ENCODE assay signal across 8 cellular contexts in genomic region chr3:185283374-185283935, GRCh38. TPM values are rescaled to one million over a fixed set of nuclear protein-coding genes. Genes with fewer than 3 reads are reported as not detected.
DNase-seq lines count a peak whose midpoint lies in the region; ATAC-seq and TF ChIP-seq lines count a peak whose summit lies in the region.

No MANE protein-coding gene starts in this region.

- H3K4me3 Mint-ChIP-seq in endodermal cell (peak overlapping the region; percentile 86), osteocyte (ENCODE audit: unreplicated experiment) (peak overlapping the region; percentile 98)

- TSS peak; percentile 69 for BruUV-seq in OCI-LY7 (replicated peaks; lab: Mats Ljungman, UMichigan)

- WGBS in endodermal cell (ENCODE audit: insufficient coverage in 1 of 2, insufficient read length in 1 of 2), 2 experiments, result 61 to 73% methylated on average over 2 to 9 of the region's 9 CpGs

- H3K4me2 ChIP-seq in OCI-LY7 (ENCODE audit: low read length), result peak overlapping the region; percentile 65

- no peak for ATAC-seq in HG03039 (IDR thresholded peaks at IDR 0.05; ENCODE audit: unreplicated experiment)

- H3K9ac ChIP-seq in endodermal cell (ENCODE audit: extremely low read depth, low read length, poor library complexity, severe bottlenecking), result peak overlapping the region; percentile 32

- TF ChIP-seq CTCF in OCI-LY7 (conservative IDR thresholded peaks at IDR 0.05; ENCODE audit: low read length) (no peak), endodermal cell (conservative IDR thresholded peaks at IDR 0.05) (no peak), osteocyte (IDR thresholded peaks at IDR 0.05) (no peak)

- H3K27me3 ChIP-seq in endodermal cell (ENCODE audit: control insufficient read depth, insufficient read depth, low read length, poor library complexity, severe bottlenecking), result no peaks in the 10 kb centered on the region

- H3K9me2 ChIP-seq in OCI-LY7 (ENCODE audit: insufficient read depth, low read length), result no peaks in the 10 kb centered on the region

- DNase-seq in EL (peak; percentile 8), OCI-LY7 (ENCODE audit: low spot score) (no peak), endodermal cell (no peak), osteocyte (ENCODE audit: extremely low spot score, unreplicated experiment) (no peak), epidermal melanocyte (ENCODE audit: insufficient read length, low spot score) (no peak), NCI-H526 treated with DMSO at 0.1 percent for 48 hours (lab: John Stamatoyannopoulos, UW) (no peak), DMS153 treated with DMSO at 0.1 percent for 48 hours (lab: John Stamatoyannopoulos, UW; ENCODE audit: unreplicated experiment) (no peak)

- H3K4me1 ChIP-seq in OCI-LY7 (ENCODE audit: insufficient read depth, low read length, poor library complexity, severe bottlenecking), result peaks cover 9% of the 10 kb centered on the region
- no peaks in the 10 kb centered on the region for H3K4me1 ChIP-seq in endodermal cell (ENCODE audit: control insufficient read depth, insufficient read depth, low read length)

- H3K36me3 Mint-ChIP-seq in endodermal cell (ENCODE audit: low read depth) (peaks cover 5% of the 10 kb centered on the region), osteocyte (ENCODE audit: unreplicated experiment) (peaks cover 4% of the 10 kb centered on the region)

- H3K27me3 Mint-ChIP-seq in endodermal cell (ENCODE audit: insufficient read depth) (peaks cover 21% of the 10 kb centered on the region), osteocyte (ENCODE audit: unreplicated experiment) (peaks cover 6% of the 10 kb centered on the region)

- H3K27ac Mint-ChIP-seq in endodermal cell, result peak overlapping the region; percentile 96
- H3K27ac Mint-ChIP-seq in osteocyte (ENCODE audit: unreplicated experiment), result peak overlapping the region; percentile 94

- H3K27ac ChIP-seq in OCI-LY7 (ENCODE audit: low read depth, low read length, poor library complexity, severe bottlenecking) (no peak overlapping the region), endodermal cell (ENCODE audit: low read depth, low read length) (no peak overlapping the region)

- H3K9me3 ChIP-seq in OCI-LY7 (ENCODE audit: low read length) (no peaks in the 10 kb centered on the region), endodermal cell (ENCODE audit: control insufficient read depth, low read length) (no peaks in the 10 kb centered on the region)

- H4K20me1 ChIP-seq in OCI-LY7 (ENCODE audit: insufficient read depth, low read length), result no peaks in the 10 kb centered on the region

- peak overlapping the region; percentile 94; the same call in 1 of the 2 replicates for H2AFZ ChIP-seq in OCI-LY7 (ENCODE audit: low read length)

- H3K4me3 ChIP-seq in OCI-LY7 (ENCODE audit: low read depth, low read length, poor library complexity, severe bottlenecking) (peak overlapping the region; percentile 73), endodermal cell (ENCODE audit: low read length) (peak overlapping the region; percentile 93)

- no peaks in the 10 kb centered on the region for H3K4me1 Mint-ChIP-seq in endodermal cell
- peaks cover 17% of the 10 kb centered on the region for H3K4me1 Mint-ChIP-seq in osteocyte (ENCODE audit: unreplicated experiment)

- no peaks in the 10 kb centered on the region for H3K36me3 ChIP-seq in OCI-LY7 (ENCODE audit: insufficient read depth, low read length)
- H3K36me3 ChIP-seq in endodermal cell (ENCODE audit: control insufficient read depth, insufficient read depth, low read length), result peaks cover 9% of the 10 kb centered on the region

- H3K9me3 Mint-ChIP-seq in endodermal cell (peaks cover 3% of the 10 kb centered on the region), osteocyte (ENCODE audit: unreplicated experiment) (peaks cover 4% of the 10 kb centered on the region)

- POLR2A ChIA-PET in OCI-LY7 (lab: Charles Lee), result no interaction called here

- CTCF ChIA-PET in OCI-LY7 (lab: Charles Lee; ENCODE audit: unreplicated experiment), result no interaction called here

- intact Hi-C loops in OCI-LY7 (cut with micrococcal nuclease; ENCODE audit: unreplicated experiment), result no loop called here

- H3K79me2 ChIP-seq in OCI-LY7 (ENCODE audit: insufficient read depth, low read depth, low read length), result peaks cover 6% of the 10 kb centered on the region; the same call in 1 of the 2 replicates

RNA-seq across cellular contexts. Expression of gene EHHADH, which starts 29.6 kb away (rescaled TPM):
- total RNA-seq in OCI-LY7 (2014; rRNA removed; shearing (Covaris generic)), result 0.15 TPM in 1 of 2 replicates, not detected in the other
- total RNA-seq in OCI-LY7 (2022), result 1.1 and 1.3 TPM in 2 replicates
- total RNA-seq in endodermal cell, result 10 to 100 TPM; 58.7 to 79.2 TPM
- 6.3 TPM for polyA plus RNA-seq in endodermal cell (2013, experiment 1 of 2)
- polyA plus RNA-seq in endodermal cell (2013, experiment 2 of 2), result 7.1 TPM
- 0.57 and 1.2 TPM in 2 replicates for total RNA-seq in osteocyte

Comparison
In these comparisons a context has a peak if more than half of its experiments do, and no peak if none do; other contexts are left out.
1. RNA of gene EHHADH, which starts 29.6 kb away (total RNA-seq): 58.7 to 79.2 TPM in endodermal cell; 0.15 to 1.3 TPM in OCI-LY7 and 0.57 to 1.2 TPM in osteocyte; every median in the first group is over 10 times any median in the second.